8 cellular contexts compared by ENCODE assay signal in the genomic region with DNA sequence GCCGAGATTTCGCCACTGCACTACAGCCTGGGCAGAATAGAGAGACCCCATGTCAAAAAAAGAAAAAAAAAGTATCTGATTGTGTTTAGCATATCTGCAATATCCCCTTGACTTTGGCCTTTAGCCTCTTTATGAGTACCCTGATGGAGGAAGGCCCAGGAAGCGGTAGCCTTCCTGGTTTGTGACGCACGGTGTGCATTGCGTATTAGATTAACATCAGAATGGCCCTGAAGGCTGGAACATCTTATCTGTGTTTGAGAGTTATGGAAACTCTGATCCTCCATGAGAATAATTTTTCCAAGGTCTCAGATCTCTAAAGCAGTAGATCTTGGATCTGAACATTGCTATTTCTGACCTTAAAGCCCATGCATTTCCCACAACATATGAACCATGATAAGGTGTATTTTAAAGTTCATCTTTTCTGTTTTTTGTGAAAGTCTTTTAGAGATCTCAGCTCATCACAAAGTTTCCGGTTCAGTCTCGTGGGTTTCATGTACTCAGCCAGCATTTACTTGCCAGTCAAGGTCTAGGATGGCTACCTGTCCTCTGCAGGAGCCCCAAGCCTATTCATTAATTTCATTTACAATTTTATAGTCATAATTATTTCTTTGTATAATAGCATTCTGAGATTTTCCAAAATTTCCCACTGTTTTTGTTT. TPM values are rescaled to one million over a fixed set of nuclear protein-coding genes. Genes with fewer than 3 reads are reported as not detected.
DNase-seq lines count a peak whose midpoint lies in the region; ATAC-seq and TF ChIP-seq lines count a peak whose summit lies in the region.

No MANE protein-coding gene starts in this region.

- peaks cover 5% of the 10 kb centered on the region for H3K27me3 ChIP-seq in iPS-15b (ENCODE audit: control insufficient read depth, insufficient read depth, low read length)

- no peak overlapping the region for H3K9ac ChIP-seq in iPS-15b (ENCODE audit: low read depth, low read length)

- peaks cover 7% of the 10 kb centered on the region for H3K36me3 Mint-ChIP-seq in activated B cell treated with CpG ODN at 0.5 μM for 24 hours (ENCODE audit: low read depth)

- peaks cover 3% of the 10 kb centered on the region for H3K4me1 ChIP-seq in iPS-15b (ENCODE audit: control insufficient read depth, insufficient read depth, low read length)

- H3K27me3 Mint-ChIP-seq in activated B cell treated with CpG ODN at 0.5 μM for 24 hours: no peaks in the 10 kb centered on the region
- no peaks in the 10 kb centered on the region for H3K27me3 Mint-ChIP-seq in stimulated activated naive CD8-positive, alpha-beta T cell treated with anti-CD3 and anti-CD28 coated beads, Interleukin-15, amount 100 ng/mL, for 72 hours

- intact Hi-C loops in activated B cell treated with CpG ODN at 0.5 μM for 24 hours (cut with micrococcal nuclease): loop anchor here (1.0 to 2.0 kb wide), 5 partner anchors 53 to 1798 kb away; a partner anchor contains a TSS

- no peaks in the 10 kb centered on the region for H3K9me3 ChIP-seq in iPS-15b (ENCODE audit: control insufficient read depth, insufficient read depth, low read length)

- peak overlapping the region; percentile 88 for H3K4me3 ChIP-seq in iPS-15b (ENCODE audit: low read depth, low read length)

- TF ChIP-seq CTCF in activated B cell treated with CpG ODN at 0.5 μM for 24 hours (IDR thresholded peaks at IDR 0.05): no peak

- no peaks in the 10 kb centered on the region for H3K9me3 Mint-ChIP-seq in activated B cell treated with CpG ODN at 0.5 μM for 24 hours
- no peaks in the 10 kb centered on the region for H3K9me3 Mint-ChIP-seq in stimulated activated naive CD8-positive, alpha-beta T cell treated with anti-CD3 and anti-CD28 coated beads, Interleukin-15, amount 100 ng/mL, for 72 hours

- DNase-seq in NCI-H1417 (lab: John Stamatoyannopoulos, UW) (peak in 2 of 3 experiments; percentile 49 to 67), NCI-H1417 treated with DMSO at 0.1 percent for 48 hours (lab: John Stamatoyannopoulos, UW) (no peak), activated B cell treated with CpG ODN at 0.5 μM for 24 hours (no peak), SIG-M5 (lab: John Stamatoyannopoulos, UW) (no peak)
- no peak for DNase-seq in stimulated activated naive CD8-positive, alpha-beta T cell treated with anti-CD3 and anti-CD28 coated beads, Interleukin-15, amount 100 ng/mL, for 72 hours

- peak overlapping the region; percentile 76 for H3K4me3 Mint-ChIP-seq in activated B cell treated with CpG ODN at 0.5 μM for 24 hours
- peak overlapping the region; percentile 77 to 85 for H3K4me3 Mint-ChIP-seq in stimulated activated naive CD8-positive, alpha-beta T cell treated with anti-CD3 and anti-CD28 coated beads, Interleukin-15, amount 100 ng/mL, for 72 hours

- peaks cover 42% of the 10 kb centered on the region for H3K4me1 Mint-ChIP-seq in activated B cell treated with CpG ODN at 0.5 μM for 24 hours
- H3K4me1 Mint-ChIP-seq in stimulated activated naive CD8-positive, alpha-beta T cell treated with anti-CD3 and anti-CD28 coated beads, Interleukin-15, amount 100 ng/mL, for 72 hours: peaks cover 41% of the 10 kb centered on the region

- CTCF ChIA-PET in activated B cell treated with CpG ODN at 0.5 μM for 24 hours (lab: Charles Lee): interaction anchor here (1.1 to 8.8 kb wide), 2 partner anchors 52 to 229 kb away, joined by 3 to 103 read pairs; no protein-coding TSS in a partner anchor

- ATAC-seq in activated B cell treated with CpG ODN at 0.5 μM for 24 hours (ENCODE audit: low read depth) (no peak), HG02759 (IDR thresholded peaks at IDR 0.05; ENCODE audit: unreplicated experiment) (no peak), GM21390 (IDR thresholded peaks at IDR 0.05; ENCODE audit: unreplicated experiment) (no peak)
- ATAC-seq in stimulated activated naive CD8-positive, alpha-beta T cell treated with anti-CD3 and anti-CD28 coated beads, Interleukin-15, amount 100 ng/mL, for 72 hours: no peak

- H3K36me3 ChIP-seq in iPS-15b (ENCODE audit: control insufficient read depth, insufficient read depth, low read length): no peaks in the 10 kb centered on the region

- peak overlapping the region; percentile 74 for H3K27ac Mint-ChIP-seq in activated B cell treated with CpG ODN at 0.5 μM for 24 hours
- H3K27ac Mint-ChIP-seq in stimulated activated naive CD8-positive, alpha-beta T cell treated with anti-CD3 and anti-CD28 coated beads, Interleukin-15, amount 100 ng/mL, for 72 hours: peak overlapping the region; percentile 66 to 74

- POLR2A ChIA-PET in activated B cell treated with CpG ODN at 0.5 μM for 24 hours (lab: Charles Lee): interaction anchor here (0.6 to 1.5 kb wide), 3 partner anchors 750 to 1497 kb away, joined by 3 read pairs; no protein-coding TSS in a partner anchor

RNA-seq across cellular contexts. Expression of a gene that starts 0.7 kb away (rescaled TPM):
- total RNA-seq in activated B cell treated with CpG ODN at 0.5 μM for 24 hours: 8.7 and 9.4 TPM in 2 replicates

Comparison
In these comparisons a context has a peak if more than half of its experiments do, and no peak if none do; other contexts are left out.
1. DNase-seq: peak in NCI-H1417 (2 of 3); none in NCI-H1417 treated with DMSO at 0.1 percent for 48 hours (single experiment), activated B cell treated with CpG ODN at 0.5 μM for 24 hours (single experiment), stimulated activated naive CD8-positive, alpha-beta T cell treated with anti-CD3 and anti-CD28 coated beads, Interleukin-15, amount 100 ng/mL, for 72 hours (0 of 2) and SIG-M5 (single experiment).